In the genomic region with DNA sequence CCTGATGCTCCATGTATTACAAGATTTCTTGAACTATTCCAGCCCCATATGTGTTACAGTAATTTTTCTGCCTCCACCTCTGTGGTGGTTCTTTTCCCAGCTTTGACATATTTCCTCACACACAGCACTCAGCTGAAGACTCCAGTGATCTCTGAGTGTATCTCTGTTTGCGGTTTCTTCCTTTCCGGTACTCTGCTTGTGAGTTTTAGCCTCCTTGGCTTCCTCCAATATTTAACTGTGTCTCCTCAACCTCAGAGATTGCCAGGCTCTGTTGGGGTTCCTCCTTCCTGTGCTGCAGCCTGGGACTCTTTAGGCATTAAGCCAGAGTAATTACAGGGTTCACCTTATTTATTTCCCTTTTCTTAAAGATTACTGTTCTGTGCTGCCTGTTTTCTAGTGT, we compare ENCODE assay signal across 10 cellular contexts.
DNase-seq lines count a peak whose midpoint lies in the region; ATAC-seq and TF ChIP-seq lines count a peak whose summit lies in the region.
"Had no signal": no experiment of that assay in that cellular context is flagged by ENCODE, and none has a peak within 500 bp of the region (broad histone marks: within the 10 kb centered on the region; RNA-seq: fewer than 3 reads in every experiment).

No MANE protein-coding gene starts in this region.

- peaks cover 17% of the 10 kb centered on the region for H3K4me1 Mint-ChIP-seq in WTC11

- CTCF ChIA-PET in WTC11 (lab: Charles Lee): no interaction called here

- POLR2A ChIA-PET in WTC11 (lab: Charles Lee): no interaction called here

- H3K4me3 Mint-ChIP-seq in WTC11: no peak overlapping the region
- H3K4me3 Mint-ChIP-seq: memory B cell had no signal

- ATAC-seq in HG03432 (IDR thresholded peaks at IDR 0.05; ENCODE audit: unreplicated experiment) (peak; percentile 53), WTC11 (no peak), GM19455 (IDR thresholded peaks at IDR 0.05; ENCODE audit: unreplicated experiment) (no peak), HG03521 (IDR thresholded peaks at IDR 0.05; ENCODE audit: unreplicated experiment) (no peak)

- no peaks in the 10 kb centered on the region for H3K27me3 Mint-ChIP-seq in WTC11 (ENCODE audit: low read depth)
- H3K27me3 Mint-ChIP-seq: memory B cell had no signal

- peaks cover 10% of the 10 kb centered on the region for H3K36me3 ChIP-seq in mesodermal cell (ENCODE audit: control insufficient read depth, insufficient read depth, low read length)

- H3K27ac Mint-ChIP-seq in WTC11: peak overlapping the region; percentile 21; the same call in 1 of the 2 replicates

- 67 to 84% methylated on average over 2 of the region's 2 CpGs for WGBS in mesodermal cell (ENCODE audit: insufficient coverage in 2 of 2), 2 experiments

- H3K4me3 ChIP-seq in mesodermal cell (ENCODE audit: extremely low read depth, insufficient read depth, low read length, poor library complexity, severe bottlenecking): no peak overlapping the region

- TF ChIP-seq CTCF in WTC11 (IDR thresholded peaks at IDR 0.05): no peak

- peaks cover 5% of the 10 kb centered on the region; the same call in 1 of the 2 replicates for H3K36me3 Mint-ChIP-seq in WTC11

- H3K27ac ChIP-seq in mesodermal cell (ENCODE audit: low read depth, low read length, severe bottlenecking): peak overlapping the region; percentile 43

- H3K4me1 ChIP-seq in mesodermal cell (ENCODE audit: control insufficient read depth, insufficient read depth, low read length, poor library complexity, severe bottlenecking): peaks cover 17% of the 10 kb centered on the region

- peak; percentile 35 for DNase-seq in SIG-M5 treated with dmso at 0.1 percent for 504 hours (lab: John Stamatoyannopoulos, UW; ENCODE audit: unreplicated experiment)
- DNase-seq in SIG-M5 (lab: John Stamatoyannopoulos, UW): no peak
- DNase-seq in WTC11 (ENCODE audit: low spot score): no peak
- DNase-seq in NCI-H510A (lab: John Stamatoyannopoulos, UW): no peak
- DNase-seq: NCI-H510A treated with DMSO at 0.1 percent for 48 hours had no signal

- peaks cover 5% of the 10 kb centered on the region for H3K9me3 ChIP-seq in mesodermal cell (ENCODE audit: control insufficient read depth, low read length)

- H3K9me3 Mint-ChIP-seq in WTC11: peaks cover 5% of the 10 kb centered on the region
- H3K9me3 Mint-ChIP-seq: memory B cell had no signal

TF ChIP-seq in WTC11, 78 proteins besides CTCF, POLR2A, EP300 and RAD21:
- TF ChIP-seq ZNF317 (CRISPR knock-in tag; IDR thresholded peaks at IDR 0.05; ENCODE audit: borderline replicate concordance, low read depth): no peak
- no peak for TF ChIP-seq ZMAT4 (CRISPR knock-in tag; IDR thresholded peaks at IDR 0.05)
- no peak for TF ChIP-seq ZNF671 (CRISPR knock-in tag; IDR thresholded peaks at IDR 0.05)
- no peak for TF ChIP-seq TEAD1 (CRISPR knock-in tag; IDR thresholded peaks at IDR 0.05)
- TF ChIP-seq NR1H2 (CRISPR knock-in tag; IDR thresholded peaks at IDR 0.05): no peak
- TF ChIP-seq NR2C2 (CRISPR knock-in tag; IDR thresholded peaks at IDR 0.05): no peak
- TF ChIP-seq FOXP1 (CRISPR knock-in tag; IDR thresholded peaks at IDR 0.05; ENCODE audit: borderline replicate concordance): no peak
- no peak for TF ChIP-seq SMAD3 (CRISPR knock-in tag; IDR thresholded peaks at IDR 0.05; ENCODE audit: borderline replicate concordance)
- no peak for TF ChIP-seq ZBTB21 (CRISPR knock-in tag; IDR thresholded peaks at IDR 0.05; ENCODE audit: borderline replicate concordance)
- no peak for TF ChIP-seq E2F1 (CRISPR knock-in tag; IDR thresholded peaks at IDR 0.05)
- TF ChIP-seq, protein P1, sequence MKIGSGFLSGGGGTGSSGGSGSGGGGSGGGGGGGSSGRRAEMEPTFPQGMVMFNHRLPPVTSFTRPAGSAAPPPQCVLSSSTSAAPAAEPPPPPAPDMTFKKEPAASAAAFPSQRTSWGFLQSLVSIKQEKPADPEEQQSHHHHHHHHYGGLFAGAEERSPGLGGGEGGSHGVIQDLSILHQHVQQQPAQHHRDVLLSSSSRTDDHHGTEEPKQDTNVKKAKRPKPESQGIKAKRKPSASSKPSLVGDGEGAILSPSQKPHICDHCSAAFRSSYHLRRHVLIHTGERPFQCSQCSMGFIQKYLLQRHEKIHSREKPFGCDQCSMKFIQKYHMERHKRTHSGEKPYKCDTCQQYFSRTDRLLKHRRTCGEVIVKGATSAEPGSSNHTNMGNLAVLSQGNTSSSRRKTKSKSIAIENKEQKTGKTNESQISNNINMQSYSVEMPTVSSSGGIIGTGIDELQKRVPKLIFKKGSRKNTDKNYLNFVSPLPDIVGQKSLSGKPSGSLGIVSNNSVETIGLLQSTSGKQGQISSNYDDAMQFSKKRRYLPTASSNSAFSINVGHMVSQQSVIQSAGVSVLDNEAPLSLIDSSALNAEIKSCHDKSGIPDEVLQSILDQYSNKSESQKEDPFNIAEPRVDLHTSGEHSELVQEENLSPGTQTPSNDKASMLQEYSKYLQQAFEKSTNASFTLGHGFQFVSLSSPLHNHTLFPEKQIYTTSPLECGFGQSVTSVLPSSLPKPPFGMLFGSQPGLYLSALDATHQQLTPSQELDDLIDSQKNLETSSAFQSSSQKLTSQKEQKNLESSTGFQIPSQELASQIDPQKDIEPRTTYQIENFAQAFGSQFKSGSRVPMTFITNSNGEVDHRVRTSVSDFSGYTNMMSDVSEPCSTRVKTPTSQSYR (CRISPR knock-in tag; IDR thresholded peaks at IDR 0.05): no peak
- no peak for TF ChIP-seq CBFB (CRISPR knock-in tag; IDR thresholded peaks at IDR 0.05; ENCODE audit: low read depth)
TF ChIP-seq in WTC11: peak in this region for 0.
